1 cellular context compared by ENCODE assay signal in the genomic region with DNA sequence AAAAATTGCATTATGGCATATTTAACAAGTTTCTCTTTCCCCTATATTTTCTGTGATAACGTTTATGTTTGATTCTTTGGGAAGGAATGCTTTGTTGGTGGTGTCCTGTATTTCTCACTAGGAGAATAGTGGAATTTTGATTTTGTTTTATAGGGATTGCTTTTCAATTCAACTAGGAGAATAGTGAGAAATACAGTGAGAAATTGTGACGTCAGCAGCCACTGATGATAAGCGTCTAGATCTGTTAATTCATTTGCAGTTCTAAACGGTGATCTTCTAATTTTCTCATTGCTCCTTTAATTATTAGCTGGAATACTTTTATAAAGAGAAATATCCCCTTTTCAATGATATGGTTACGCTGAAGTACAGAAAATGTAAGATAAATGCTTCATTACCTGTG.
A peak's percentile ranks its signal among the peaks of the same experiment; 100 is the strongest.
TF ChIP-seq lines count a peak whose summit lies in the region.

No MANE protein-coding gene starts in this region.

TF ChIP-seq in HepG2, 621 proteins besides CTCF, POLR2A, EP300 and RAD21:
- TF ChIP-seq CREB1 (IDR thresholded peaks at IDR 0.05) (peak; percentile 76), CREB1 (CRISPR knock-in tag; IDR thresholded peaks at IDR 0.05) (no peak), DRAP1 (CRISPR knock-in tag; IDR thresholded peaks at IDR 0.05) (no peak)
